In the genomic region with DNA sequence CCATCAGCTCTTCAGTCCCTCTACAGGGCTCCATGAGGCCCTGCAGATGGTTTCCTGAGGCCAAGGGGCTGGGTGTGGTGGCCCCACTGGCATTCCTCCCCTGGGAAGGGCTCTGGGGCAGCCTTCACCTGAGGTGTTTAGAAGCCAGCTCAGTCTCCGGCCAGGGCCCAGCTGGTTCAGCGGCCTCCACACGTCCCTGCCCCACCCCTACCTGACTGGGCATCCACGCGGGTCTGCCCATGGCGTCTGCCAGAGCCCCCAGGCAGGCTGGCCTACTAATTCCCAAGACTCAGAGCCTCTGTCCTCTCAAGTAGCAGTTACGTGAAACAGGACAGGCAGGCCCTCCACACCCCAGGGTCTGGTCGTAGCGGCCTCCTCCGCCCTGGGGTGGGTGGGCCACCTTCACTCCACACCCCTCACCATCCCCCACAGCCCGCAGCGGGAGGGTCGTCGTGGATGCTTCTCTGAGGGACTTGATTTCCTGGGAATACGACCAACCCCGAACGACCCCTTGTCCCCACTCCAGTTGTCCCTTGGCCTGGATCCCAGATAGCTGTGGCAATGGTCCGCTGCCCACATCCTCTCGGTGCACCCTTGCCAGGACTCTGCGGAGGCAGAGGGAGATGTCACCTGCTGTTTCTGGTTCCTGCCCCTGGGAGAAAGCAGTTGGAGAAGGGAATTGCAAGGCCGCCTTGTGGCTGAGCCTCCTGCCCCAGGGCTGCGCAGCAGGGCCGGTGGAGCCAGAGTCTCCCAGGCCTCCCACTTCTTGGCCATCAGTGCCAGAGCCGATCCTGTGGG, we compare ENCODE assay signal across 1 cellular context.
TF ChIP-seq lines count a peak whose summit lies in the region.

No MANE protein-coding gene starts in this region.

TF ChIP-seq in H1, 55 proteins besides CTCF, POLR2A, EP300 and RAD21:
- TF ChIP-seq CHD1 (IDR thresholded peaks at IDR 0.05; ENCODE audit: low read depth, low read length) = no peak
- TF ChIP-seq SP1 (IDR thresholded peaks at IDR 0.05; ENCODE audit: low read depth, low read length) = no peak
- no peak for TF ChIP-seq SIX5 (IDR thresholded peaks at IDR 0.05; ENCODE audit: low read depth, low read length)
- no peak for TF ChIP-seq TBP (IDR thresholded peaks at IDR 0.05; ENCODE audit: low read depth, low read length)
- TF ChIP-seq CBX5 (IDR thresholded peaks at IDR 0.05; ENCODE audit: low read depth, low read length) = no peak
- no peak for TF ChIP-seq NANOG (IDR thresholded peaks at IDR 0.05; ENCODE audit: insufficient read depth, low read depth, low read length, poor library complexity, severe bottlenecking)
- TF ChIP-seq, protein P1, sequence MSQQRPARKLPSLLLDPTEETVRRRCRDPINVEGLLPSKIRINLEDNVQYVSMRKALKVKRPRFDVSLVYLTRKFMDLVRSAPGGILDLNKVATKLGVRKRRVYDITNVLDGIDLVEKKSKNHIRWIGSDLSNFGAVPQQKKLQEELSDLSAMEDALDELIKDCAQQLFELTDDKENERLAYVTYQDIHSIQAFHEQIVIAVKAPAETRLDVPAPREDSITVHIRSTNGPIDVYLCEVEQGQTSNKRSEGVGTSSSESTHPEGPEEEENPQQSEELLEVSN (IDR thresholded peaks at IDR 0.05) = no peak
- no peak for TF ChIP-seq GTF2F1 (IDR thresholded peaks at IDR 0.05; ENCODE audit: borderline replicate concordance, low read depth, low read length)
- TF ChIP-seq RFX5 (IDR thresholded peaks at IDR 0.05; ENCODE audit: borderline replicate concordance, low read depth, low read length) = no peak
- no peak for TF ChIP-seq KDM4A (IDR thresholded peaks at IDR 0.05; ENCODE audit: low read depth, low read length, severe bottlenecking)
- TF ChIP-seq CREB1 (IDR thresholded peaks at IDR 0.05) = no peak
- no peak for TF ChIP-seq MAFK (IDR thresholded peaks at IDR 0.05; ENCODE audit: low read depth, low read length)
- no peak for TF ChIP-seq RBBP5 (IDR thresholded peaks at IDR 0.05; ENCODE audit: borderline replicate concordance, low read depth, low read length)
- no peak for TF ChIP-seq TEAD4 (IDR thresholded peaks at IDR 0.05; ENCODE audit: low read depth, low read length)
- no peak for TF ChIP-seq POU5F1 (IDR thresholded peaks at IDR 0.05; ENCODE audit: low read depth, low read length)
- no peak for TF ChIP-seq JUND (IDR thresholded peaks at IDR 0.05; ENCODE audit: low read length)
- no peak for TF ChIP-seq CBX8 (IDR thresholded peaks at IDR 0.05; ENCODE audit: borderline replicate concordance, low read depth, low read length)
